Comparison of ENCODE assay signal across 9 cellular contexts in the genomic region with DNA sequence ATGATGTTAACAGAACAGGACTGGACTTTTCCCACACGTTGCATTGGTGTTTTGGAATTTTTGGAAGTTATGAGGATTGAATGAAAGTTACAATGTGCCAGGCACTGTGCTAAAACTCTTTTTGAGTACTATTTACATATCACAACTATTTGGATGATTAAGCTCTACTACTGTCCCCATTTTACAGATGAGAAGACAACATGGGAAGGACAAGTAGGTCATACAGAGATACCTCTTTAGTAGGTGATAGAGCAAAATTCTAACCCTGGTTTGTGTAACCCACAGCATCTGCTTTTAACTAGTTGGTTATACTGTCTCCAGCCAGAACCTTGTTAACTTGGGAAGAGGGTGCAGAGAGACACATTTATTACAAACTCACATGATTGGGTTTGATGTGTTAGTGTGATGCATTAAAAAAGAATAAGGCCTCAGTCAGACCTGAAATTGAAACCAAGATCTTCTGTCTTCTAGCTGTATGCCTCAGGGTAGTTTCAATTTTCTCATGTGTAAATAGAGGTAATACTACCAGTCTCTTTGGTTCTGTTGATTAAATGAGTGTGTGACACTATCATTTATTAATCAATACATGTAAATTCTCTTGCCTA. TPM values are rescaled to one million over a fixed set of nuclear protein-coding genes. Genes with fewer than 3 reads are reported as not detected.
DNase-seq lines count a peak whose midpoint lies in the region; ATAC-seq, FAIRE-seq and TF ChIP-seq lines count a peak whose summit lies in the region.
"Had no signal": no experiment of that assay in that cellular context is flagged by ENCODE, and none has a peak within 500 bp of the region (broad histone marks: within the 10 kb centered on the region; RNA-seq: fewer than 3 reads in every experiment).

No MANE protein-coding gene starts in this region.

- no peaks in the 10 kb centered on the region for H3K27me3 Mint-ChIP-seq in activated CD8-positive, alpha-beta memory T cell treated with anti-CD3 and anti-CD28 coated beads, Interleukin-2, amount 10 ng/mL, durations not matched to agents 7 days and 5 days

- intact Hi-C loops in pancreas (cut with DNase I), result no loop called here

- DNase-seq in activated CD8-positive, alpha-beta memory T cell treated with anti-CD3 and anti-CD28 coated beads, Interleukin-2, amount 10 ng/mL, durations not matched to agents 7 days and 5 days, result no peak
- no peak for DNase-seq in activated CD8-positive, alpha-beta memory T cell treated with anti-CD3 and anti-CD28 coated beads, Interleukin-2, amount 50 U/mL, for 48 hours
- DNase-seq in astrocyte of the cerebellum (ENCODE audit: low read depth), result no peak
- DNase-seq in pancreas, result no peak
- DNase-seq in NCI-H526 treated with DMSO at 0.1 percent for 48 hours (lab: John Stamatoyannopoulos, UW), result no peak
- DNase-seq in DMS79 (lab: John Stamatoyannopoulos, UW), result no peak
- DNase-seq in NCI-H2081 (lab: John Stamatoyannopoulos, UW), result no peak

- H3K27ac ChIP-seq in pancreas, result peak overlapping the region in 1 of 4 donors; percentile 85

- CTCF ChIA-PET in activated CD8-positive, alpha-beta memory T cell treated with anti-CD3 and anti-CD28 coated beads, Interleukin-2, amount 10 ng/mL, durations not matched to agents 7 days and 5 days (lab: Charles Lee), result interaction anchor here (0.7 to 2.4 kb wide), 5 partner anchors 37 to 908 kb away, joined by 3 to 11 read pairs (median 3); no protein-coding TSS in a partner anchor

- H3K27me3 ChIP-seq in pancreas, result no peaks in the 10 kb centered on the region

- FAIRE-seq in pancreas (lab: Jason Lieb, UNC), result no peak
- FAIRE-seq: colon had no signal

- H3K4me3 ChIP-seq in astrocyte of the cerebellum (ENCODE audit: low read depth, low read length), result peak overlapping the region; percentile 82
- peak overlapping the region in 3 of 4 donors; percentile 51 to 76 (median 70) for H3K4me3 ChIP-seq in pancreas

- no peak overlapping the region for H3K27ac Mint-ChIP-seq in activated CD8-positive, alpha-beta memory T cell treated with anti-CD3 and anti-CD28 coated beads, Interleukin-2, amount 10 ng/mL, durations not matched to agents 7 days and 5 days

- 8 to 17% methylated on average over 1 of the region's 1 CpG for WGBS in pancreas, 2 donors

- in situ Hi-C loops in astrocyte of the cerebellum (cut with HindIII; ENCODE audit: low sequenced_read_pairs), result no loop called here

- peak overlapping the region; percentile 82 for H3K4me3 Mint-ChIP-seq in activated CD8-positive, alpha-beta memory T cell treated with anti-CD3 and anti-CD28 coated beads, Interleukin-2, amount 10 ng/mL, durations not matched to agents 7 days and 5 days

- H3K9me3 ChIP-seq in pancreas, result no peaks in the 10 kb centered on the region

- H3K4me1 Mint-ChIP-seq in activated CD8-positive, alpha-beta memory T cell treated with anti-CD3 and anti-CD28 coated beads, Interleukin-2, amount 10 ng/mL, durations not matched to agents 7 days and 5 days, result peaks cover 10% of the 10 kb centered on the region

- ATAC-seq in activated CD8-positive, alpha-beta memory T cell treated with anti-CD3 and anti-CD28 coated beads, Interleukin-2, amount 10 ng/mL, durations not matched to agents 7 days and 5 days, result no peak
- ATAC-seq in HG03045 (IDR thresholded peaks at IDR 0.05; ENCODE audit: unreplicated experiment) (peak; percentile 37), pancreas (no peak)

- H3K4me1 ChIP-seq in pancreas, result peaks cover 8 to 33% (median 23%) of the 10 kb centered on the region in 3 donors

- peaks cover 0 to 14% (median 0%) of the 10 kb centered on the region in 3 donors for H3K36me3 ChIP-seq in pancreas

- TF ChIP-seq CTCF in astrocyte of the cerebellum (IDR thresholded peaks at IDR 0.05; ENCODE audit: low read depth, low read length, missing control alignments) (no peak), pancreas (IDR thresholded peaks at IDR 0.05) (no peak)

- H3K36me3 Mint-ChIP-seq in activated CD8-positive, alpha-beta memory T cell treated with anti-CD3 and anti-CD28 coated beads, Interleukin-2, amount 10 ng/mL, durations not matched to agents 7 days and 5 days, result peaks cover 18% of the 10 kb centered on the region

- H3K9me3 Mint-ChIP-seq in activated CD8-positive, alpha-beta memory T cell treated with anti-CD3 and anti-CD28 coated beads, Interleukin-2, amount 10 ng/mL, durations not matched to agents 7 days and 5 days (ENCODE audit: low read depth), result no peaks in the 10 kb centered on the region

RNA-seq across cellular contexts. Expression of a gene that starts 1.4 kb away (rescaled TPM):
- 100 to 1,000 TPM; 117 to 124 TPM for total RNA-seq in activated CD8-positive, alpha-beta memory T cell treated with anti-CD3 and anti-CD28 coated beads, Interleukin-2, amount 10 ng/mL, durations not matched to agents 7 days and 5 days
- 10 to 100 TPM; 43.0 to 55.2 (median 50.8) TPM for total RNA-seq in pancreas
- 100 to 1,000 TPM in 1 of 2 donors, 10 to 100 TPM in 1; 73.2 to 153 TPM for polyA plus RNA-seq in pancreas
